Comparison of ENCODE assay signal across 1 cellular context in the genomic region with DNA sequence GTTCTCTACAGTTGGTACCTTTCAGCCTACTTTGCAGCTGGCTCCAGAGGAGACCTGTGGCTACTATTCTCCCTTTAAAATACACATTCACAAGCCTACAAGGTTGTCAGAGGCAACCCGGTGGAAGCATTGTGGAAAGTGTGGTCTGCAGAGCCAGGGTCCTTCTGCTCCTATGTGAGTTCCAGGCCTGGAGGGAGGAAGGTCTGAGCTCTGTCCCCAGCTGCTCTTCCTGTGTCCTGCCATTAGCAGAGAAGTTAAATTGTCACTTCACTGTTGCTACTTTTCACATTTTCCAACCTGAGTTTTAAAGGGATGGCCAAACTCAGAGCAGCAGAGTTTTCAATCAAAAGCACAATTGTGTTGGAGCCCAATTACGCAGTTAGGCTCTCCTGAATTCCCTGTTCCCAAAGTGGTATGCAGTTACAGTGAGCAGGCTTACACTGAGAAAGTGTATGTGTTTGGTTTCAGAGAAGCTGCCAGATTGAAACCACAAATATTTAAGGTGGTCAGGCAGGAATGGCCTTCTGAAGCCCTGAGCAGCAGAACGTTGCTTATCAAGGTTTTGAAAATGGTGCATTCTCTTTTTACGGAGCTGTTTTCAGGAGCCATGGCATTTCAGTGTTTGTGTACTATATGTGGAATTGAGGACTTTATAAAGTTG.
TF ChIP-seq lines count a peak whose summit lies in the region.

No MANE protein-coding gene starts in this region.

TF ChIP-seq in HCT116, 20 proteins besides CTCF, POLR2A, EP300 and RAD21 (continued from another document):
- TF ChIP-seq, protein P1, sequence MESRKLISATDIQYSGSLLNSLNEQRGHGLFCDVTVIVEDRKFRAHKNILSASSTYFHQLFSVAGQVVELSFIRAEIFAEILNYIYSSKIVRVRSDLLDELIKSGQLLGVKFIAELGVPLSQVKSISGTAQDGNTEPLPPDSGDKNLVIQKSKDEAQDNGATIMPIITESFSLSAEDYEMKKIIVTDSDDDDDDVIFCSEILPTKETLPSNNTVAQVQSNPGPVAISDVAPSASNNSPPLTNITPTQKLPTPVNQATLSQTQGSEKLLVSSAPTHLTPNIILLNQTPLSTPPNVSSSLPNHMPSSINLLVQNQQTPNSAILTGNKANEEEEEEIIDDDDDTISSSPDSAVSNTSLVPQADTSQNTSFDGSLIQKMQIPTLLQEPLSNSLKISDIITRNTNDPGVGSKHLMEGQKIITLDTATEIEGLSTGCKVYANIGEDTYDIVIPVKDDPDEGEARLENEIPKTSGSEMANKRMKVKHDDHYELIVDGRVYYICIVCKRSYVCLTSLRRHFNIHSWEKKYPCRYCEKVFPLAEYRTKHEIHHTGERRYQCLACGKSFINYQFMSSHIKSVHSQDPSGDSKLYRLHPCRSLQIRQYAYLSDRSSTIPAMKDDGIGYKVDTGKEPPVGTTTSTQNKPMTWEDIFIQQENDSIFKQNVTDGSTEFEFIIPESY (IDR thresholded peaks at IDR 0.05; ENCODE audit: extremely low read depth, insufficient replicate concordance, low read length), result no peak
- TF ChIP-seq JUND (IDR thresholded peaks at IDR 0.05) (no peak), FOSL1 (IDR thresholded peaks at IDR 0.05; ENCODE audit: low read depth) (no peak), ZFX (IDR thresholded peaks at IDR 0.05) (no peak), ELF1 (IDR thresholded peaks at IDR 0.05; ENCODE audit: borderline replicate concordance, low read depth) (no peak), ZNF274 (IDR thresholded peaks at IDR 0.05; ENCODE audit: low read depth, low read length) (no peak), CBX3 (IDR thresholded peaks at IDR 0.05; ENCODE audit: low read depth) (no peak), EZH2phosphoT487 (IDR thresholded peaks at IDR 0.05; ENCODE audit: borderline replicate concordance) (no peak), CEBPB (IDR thresholded peaks at IDR 0.05; ENCODE audit: low read depth) (no peak), EZH2 (IDR thresholded peaks at IDR 0.05) (no peak)
- TF ChIP-seq, protein P2, sequence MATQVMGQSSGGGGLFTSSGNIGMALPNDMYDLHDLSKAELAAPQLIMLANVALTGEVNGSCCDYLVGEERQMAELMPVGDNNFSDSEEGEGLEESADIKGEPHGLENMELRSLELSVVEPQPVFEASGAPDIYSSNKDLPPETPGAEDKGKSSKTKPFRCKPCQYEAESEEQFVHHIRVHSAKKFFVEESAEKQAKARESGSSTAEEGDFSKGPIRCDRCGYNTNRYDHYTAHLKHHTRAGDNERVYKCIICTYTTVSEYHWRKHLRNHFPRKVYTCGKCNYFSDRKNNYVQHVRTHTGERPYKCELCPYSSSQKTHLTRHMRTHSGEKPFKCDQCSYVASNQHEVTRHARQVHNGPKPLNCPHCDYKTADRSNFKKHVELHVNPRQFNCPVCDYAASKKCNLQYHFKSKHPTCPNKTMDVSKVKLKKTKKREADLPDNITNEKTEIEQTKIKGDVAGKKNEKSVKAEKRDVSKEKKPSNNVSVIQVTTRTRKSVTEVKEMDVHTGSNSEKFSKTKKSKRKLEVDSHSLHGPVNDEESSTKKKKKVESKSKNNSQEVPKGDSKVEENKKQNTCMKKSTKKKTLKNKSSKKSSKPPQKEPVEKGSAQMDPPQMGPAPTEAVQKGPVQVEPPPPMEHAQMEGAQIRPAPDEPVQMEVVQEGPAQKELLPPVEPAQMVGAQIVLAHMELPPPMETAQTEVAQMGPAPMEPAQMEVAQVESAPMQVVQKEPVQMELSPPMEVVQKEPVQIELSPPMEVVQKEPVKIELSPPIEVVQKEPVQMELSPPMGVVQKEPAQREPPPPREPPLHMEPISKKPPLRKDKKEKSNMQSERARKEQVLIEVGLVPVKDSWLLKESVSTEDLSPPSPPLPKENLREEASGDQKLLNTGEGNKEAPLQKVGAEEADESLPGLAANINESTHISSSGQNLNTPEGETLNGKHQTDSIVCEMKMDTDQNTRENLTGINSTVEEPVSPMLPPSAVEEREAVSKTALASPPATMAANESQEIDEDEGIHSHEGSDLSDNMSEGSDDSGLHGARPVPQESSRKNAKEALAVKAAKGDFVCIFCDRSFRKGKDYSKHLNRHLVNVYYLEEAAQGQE (IDR thresholded peaks at IDR 0.05; ENCODE audit: low read depth), result no peak
- TF ChIP-seq, protein P3, sequence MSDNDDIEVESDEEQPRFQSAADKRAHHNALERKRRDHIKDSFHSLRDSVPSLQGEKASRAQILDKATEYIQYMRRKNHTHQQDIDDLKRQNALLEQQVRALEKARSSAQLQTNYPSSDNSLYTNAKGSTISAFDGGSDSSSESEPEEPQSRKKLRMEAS (IDR thresholded peaks at IDR 0.05), result no peak
- TF ChIP-seq, protein P4, sequence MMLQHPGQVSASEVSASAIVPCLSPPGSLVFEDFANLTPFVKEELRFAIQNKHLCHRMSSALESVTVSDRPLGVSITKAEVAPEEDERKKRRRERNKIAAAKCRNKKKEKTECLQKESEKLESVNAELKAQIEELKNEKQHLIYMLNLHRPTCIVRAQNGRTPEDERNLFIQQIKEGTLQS (IDR thresholded peaks at IDR 0.05), result no peak
TF ChIP-seq in HCT116: peak in this region for 0.
